Comparison of ENCODE assay signal across 14 cellular contexts in the genomic region with DNA sequence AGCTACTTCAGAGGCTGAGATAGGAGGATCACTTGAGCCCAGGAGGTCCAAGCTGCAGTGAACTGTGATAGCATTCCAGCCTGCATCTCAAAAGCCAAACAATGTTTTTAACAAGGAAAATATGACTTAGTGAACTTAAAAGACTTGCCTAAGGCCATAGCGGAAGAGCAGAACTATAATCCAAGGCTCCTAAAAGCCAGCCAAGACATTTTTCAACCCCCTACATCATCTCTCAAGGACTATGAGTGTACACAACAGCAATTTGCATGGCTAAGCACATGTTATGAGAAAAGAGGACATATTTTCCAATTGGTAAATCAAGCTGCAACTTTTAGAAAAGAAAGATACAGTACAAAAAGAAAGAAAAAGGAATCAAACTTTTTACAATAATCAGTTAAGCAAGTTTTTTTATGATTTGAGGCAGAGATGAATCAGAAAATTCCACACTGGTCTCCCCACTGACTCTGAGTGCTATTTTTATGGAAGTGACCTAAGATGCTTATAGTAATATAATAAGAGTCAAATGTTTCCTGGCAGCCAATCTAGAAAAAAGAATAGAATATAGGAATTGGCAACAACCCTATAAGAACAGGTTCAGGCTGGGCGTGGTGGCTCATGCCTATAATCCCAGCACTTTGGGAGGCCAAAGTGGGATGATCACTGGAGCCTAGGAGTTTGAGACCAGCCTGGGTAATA. TPM values are rescaled to one million over a fixed set of nuclear protein-coding genes. Genes with fewer than 3 reads are reported as not detected.
DNase-seq lines count a peak whose midpoint lies in the region; ATAC-seq and TF ChIP-seq lines count a peak whose summit lies in the region.
"Had no signal": no experiment of that assay in that cellular context is flagged by ENCODE, and none has a peak within 500 bp of the region (broad histone marks: within the 10 kb centered on the region; RNA-seq: fewer than 3 reads in every experiment).

No MANE protein-coding gene starts in this region.

- H3K4me3 ChIP-seq in fibroblast of villous mesenchyme (ENCODE audit: low read depth, low read length) (no peak overlapping the region), skeletal muscle satellite cell (ENCODE audit: low read length) (no peak overlapping the region)
- H3K4me3 ChIP-seq: breast epithelium had no signal

- DNase-seq in Daoy (ENCODE audit: low read depth) (peak; percentile 28), fibroblast of villous mesenchyme (ENCODE audit: low read depth) (peak; percentile 60), OCI-M1 (lab: John Stamatoyannopoulos, UW) (no peak), D341Med (ENCODE audit: low spot score) (no peak), DMS79 (lab: John Stamatoyannopoulos, UW) (no peak)
- DNase-seq: Caco-2, naive B cell, NCI-H1105 treated with DMSO at 0.1 percent for 48 hours, NCI-H524 treated with DMSO at 0.1 percent for 48 hours, Right ventricle myocardium superior had no signal

- H3K9ac ChIP-seq in skeletal muscle satellite cell (ENCODE audit: low read depth, low read length) = peak overlapping the region; percentile 36

- peaks cover 4% of the 10 kb centered on the region for H3K4me1 ChIP-seq in skeletal muscle satellite cell (ENCODE audit: control insufficient read depth, insufficient read depth, low read length)
- H3K4me1 ChIP-seq: breast epithelium, Caco-2 had no signal

- ATAC-seq in SK-N-SH treated with all-trans-retinoic acid at 6 μM for 48 hours = peak; percentile 69
- no peak for ATAC-seq in HG02623 (IDR thresholded peaks at IDR 0.05; ENCODE audit: unreplicated experiment)

- TF ChIP-seq CTCF in fibroblast of villous mesenchyme (IDR thresholded peaks at IDR 0.05; ENCODE audit: insufficient read depth, low read depth, low read length) = no peak

- H3K27me3 ChIP-seq in skeletal muscle satellite cell (ENCODE audit: control insufficient read depth, insufficient read depth, low read length) = no peaks in the 10 kb centered on the region

- H3K36me3 ChIP-seq in skeletal muscle satellite cell (ENCODE audit: insufficient read depth, low read length) = no peaks in the 10 kb centered on the region
- H3K36me3 ChIP-seq: breast epithelium had no signal

- peak overlapping the region; percentile 10 for H3K4me2 ChIP-seq in skeletal muscle satellite cell (ENCODE audit: low read length)

- H3K9me3 ChIP-seq in skeletal muscle satellite cell (replicated peaks; ENCODE audit: low read length) = no peaks in the 10 kb centered on the region
- H3K9me3 ChIP-seq: breast epithelium, Caco-2 had no signal

TF ChIP-seq in SK-N-SH treated with all-trans-retinoic acid at 6 μM for 48 hours, 23 proteins besides CTCF, POLR2A, EP300 and RAD21:
- no peak for TF ChIP-seq ZNF70 (CRISPR knock-in tag; IDR thresholded peaks at IDR 0.05)
- TF ChIP-seq ZNF565 (CRISPR knock-in tag; conservative IDR thresholded peaks at IDR 0.05; ENCODE audit: low read depth) = no peak
- no peak for TF ChIP-seq ZFP3 (CRISPR knock-in tag; IDR thresholded peaks at IDR 0.05)
- no peak for TF ChIP-seq RARB (CRISPR knock-in tag; IDR thresholded peaks at IDR 0.05)
- TF ChIP-seq TOX (CRISPR knock-in tag; IDR thresholded peaks at IDR 0.05; ENCODE audit: borderline replicate concordance) = no peak
- TF ChIP-seq, protein P1, sequence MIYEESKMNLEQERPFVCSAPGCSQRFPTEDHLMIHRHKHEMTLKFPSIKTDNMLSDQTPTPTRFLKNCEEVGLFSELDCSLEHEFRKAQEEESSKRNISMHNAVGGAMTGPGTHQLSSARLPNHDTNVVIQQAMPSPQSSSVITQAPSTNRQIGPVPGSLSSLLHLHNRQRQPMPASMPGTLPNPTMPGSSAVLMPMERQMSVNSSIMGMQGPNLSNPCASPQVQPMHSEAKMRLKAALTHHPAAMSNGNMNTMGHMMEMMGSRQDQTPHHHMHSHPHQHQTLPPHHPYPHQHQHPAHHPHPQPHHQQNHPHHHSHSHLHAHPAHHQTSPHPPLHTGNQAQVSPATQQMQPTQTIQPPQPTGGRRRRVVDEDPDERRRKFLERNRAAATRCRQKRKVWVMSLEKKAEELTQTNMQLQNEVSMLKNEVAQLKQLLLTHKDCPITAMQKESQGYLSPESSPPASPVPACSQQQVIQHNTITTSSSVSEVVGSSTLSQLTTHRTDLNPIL (CRISPR knock-in tag; IDR thresholded peaks at IDR 0.05; ENCODE audit: low read depth) = no peak
- TF ChIP-seq TCF4 (CRISPR knock-in tag; IDR thresholded peaks at IDR 0.05; ENCODE audit: borderline replicate concordance) = no peak
- TF ChIP-seq CSDC2 (CRISPR knock-in tag; IDR thresholded peaks at IDR 0.05) = no peak
TF ChIP-seq in SK-N-SH treated with all-trans-retinoic acid at 6 μM for 48 hours: peak in this region for 0.

RNA-seq across cellular contexts. Expression of a gene that starts 9.8 kb away (rescaled TPM):
- 75.4 and 85.5 TPM in 2 replicates for total RNA-seq in Daoy (2014; rRNA removed; shearing (Covaris generic))
- total RNA-seq in fibroblast of villous mesenchyme = 69.5 and 72.8 TPM in 2 replicates
- 67.7 and 70.2 TPM in 2 replicates for total RNA-seq in skeletal muscle satellite cell (2012; rRNA removed)

RNA-seq across cellular contexts. Expression of a gene that starts 30.1 kb away (rescaled TPM):
- 56.4 and 65.9 TPM in 2 replicates for total RNA-seq in Daoy (2014; rRNA removed; shearing (Covaris generic))
- total RNA-seq in fibroblast of villous mesenchyme = 71.7 and 81.8 TPM in 2 replicates
- total RNA-seq in skeletal muscle satellite cell (2012; rRNA removed) = 122 and 238 TPM in 2 replicates

Comparison
In these comparisons a context has a peak if more than half of its experiments do, and no peak if none do; other contexts are left out.
1. DNase-seq: peak in Daoy (single experiment) and fibroblast of villous mesenchyme (single experiment); none in OCI-M1 (single experiment), D341Med (single experiment) and DMS79 (single experiment).